Comparison of ENCODE assay signal across 1 cellular context in the genomic region with DNA sequence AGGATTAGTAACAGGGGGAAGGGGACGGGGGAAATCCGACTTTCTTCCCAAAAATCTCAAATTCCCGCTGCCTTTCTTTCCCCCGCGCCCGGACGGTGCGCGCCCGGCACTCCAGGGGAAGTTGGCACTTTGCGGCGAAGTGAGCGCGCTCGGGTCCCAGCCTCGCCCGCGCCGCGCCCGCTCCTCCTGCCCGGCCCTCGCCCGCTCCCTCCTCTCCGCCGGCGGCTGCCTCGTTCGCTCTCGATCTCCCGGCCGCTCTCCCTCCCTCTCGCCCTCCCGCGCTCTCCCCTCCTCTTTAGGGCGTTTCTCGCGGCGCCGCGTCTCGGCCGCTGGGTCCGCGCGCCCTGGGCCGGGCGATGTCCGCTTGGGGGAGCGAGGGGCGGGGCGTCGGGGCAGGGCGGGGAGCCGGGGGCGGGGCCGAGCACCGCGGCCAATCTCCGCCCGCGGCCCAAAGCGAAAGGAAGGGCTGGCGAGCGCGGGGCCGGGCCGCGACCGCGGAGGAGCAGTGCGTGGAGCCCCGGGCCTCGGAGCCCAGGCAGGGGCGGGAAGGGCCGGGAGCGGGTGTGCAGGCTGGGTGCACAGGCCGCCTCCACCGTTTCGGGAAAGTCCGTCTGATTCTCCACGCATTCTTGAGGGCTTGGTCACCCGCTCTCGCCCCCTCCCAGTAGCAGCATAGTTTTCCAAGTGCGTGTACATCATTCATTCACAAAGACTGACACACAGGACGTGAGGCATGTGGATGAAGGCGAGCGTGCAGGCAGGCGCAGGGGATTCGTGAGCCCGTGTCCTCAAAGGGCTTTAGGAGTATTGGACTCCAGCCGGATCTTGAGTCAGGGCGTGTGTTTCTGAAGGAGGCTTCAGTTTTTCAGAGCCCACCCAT.
TF ChIP-seq lines count a peak whose summit lies in the region.

No MANE protein-coding gene starts in this region.

TF ChIP-seq in HepG2, 621 proteins besides CTCF, POLR2A, EP300 and RAD21 (continued from another document):
- TF ChIP-seq, protein P1, sequence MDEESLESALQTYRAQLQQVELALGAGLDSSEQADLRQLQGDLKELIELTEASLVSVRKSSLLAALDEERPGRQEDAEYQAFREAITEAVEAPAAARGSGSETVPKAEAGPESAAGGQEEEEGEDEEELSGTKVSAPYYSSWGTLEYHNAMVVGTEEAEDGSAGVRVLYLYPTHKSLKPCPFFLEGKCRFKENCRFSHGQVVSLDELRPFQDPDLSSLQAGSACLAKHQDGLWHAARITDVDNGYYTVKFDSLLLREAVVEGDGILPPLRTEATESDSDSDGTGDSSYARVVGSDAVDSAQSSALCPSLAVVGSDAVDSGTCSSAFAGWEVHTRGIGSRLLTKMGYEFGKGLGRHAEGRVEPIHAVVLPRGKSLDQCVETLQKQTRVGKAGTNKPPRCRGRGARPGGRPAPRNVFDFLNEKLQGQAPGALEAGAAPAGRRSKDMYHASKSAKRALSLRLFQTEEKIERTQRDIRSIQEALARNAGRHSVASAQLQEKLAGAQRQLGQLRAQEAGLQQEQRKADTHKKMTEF (CRISPR knock-in tag; IDR thresholded peaks at IDR 0.05): peak; percentile 42; the same call in 1 of the 2 replicates
- TF ChIP-seq LCORL (IDR thresholded peaks at IDR 0.05) (no peak), LCORL (CRISPR knock-in tag; IDR thresholded peaks at IDR 0.05) (no peak), ZNF629 (CRISPR knock-in tag; conservative IDR thresholded peaks at IDR 0.05) (no peak), ZZZ3 (CRISPR knock-in tag; IDR thresholded peaks at IDR 0.05; ENCODE audit: borderline replicate concordance) (no peak), MEIS2 (CRISPR knock-in tag; IDR thresholded peaks at IDR 0.05) (no peak), HMG20A (CRISPR knock-in tag; IDR thresholded peaks at IDR 0.05; ENCODE audit: borderline replicate concordance) (no peak), FOXK1 (CRISPR knock-in tag; IDR thresholded peaks at IDR 0.05; ENCODE audit: borderline replicate concordance, low read depth) (no peak)
